Comparison of ENCODE assay signal across 20 cellular contexts in the genomic region with DNA sequence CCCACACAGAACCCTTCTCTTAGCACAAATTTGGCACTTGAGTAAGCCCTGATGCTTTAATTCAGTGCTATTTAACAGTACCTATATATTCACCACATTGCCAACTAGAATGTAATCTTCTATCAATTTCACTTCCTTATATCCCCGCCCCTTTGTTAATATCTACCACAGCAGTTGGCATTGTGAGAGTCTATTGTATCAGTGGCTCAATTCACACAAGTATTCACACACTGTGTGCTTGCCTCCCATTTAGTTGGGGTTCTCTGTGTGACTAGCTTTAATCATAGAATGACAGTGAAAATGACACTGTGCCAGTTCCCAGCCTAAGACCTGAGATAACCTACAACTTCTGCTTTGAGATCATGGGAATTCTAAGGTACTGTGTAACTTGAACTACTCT.
"Had no signal": no experiment of that assay in that cellular context is flagged by ENCODE, and none has a peak within 500 bp of the region (broad histone marks: within the 10 kb centered on the region; RNA-seq: fewer than 3 reads in every experiment).

No MANE protein-coding gene starts in this region.

- H3K4me3 ChIP-seq: esophagus muscularis mucosa, gastrocnemius medialis, heart right ventricle, psoas muscle, sigmoid colon, skin epidermis, tibial artery, upper lobe of left lung, uterus had no signal

- DNase-seq: effector memory CD8-positive, alpha-beta T cell; gastrocnemius medialis; heart right ventricle; hypothalamus; kidney glomerular epithelial cell; mammary epithelial cell; naive thymus-derived CD4-positive, alpha-beta T cell; nephron progenitor cell; psoas muscle; retina; sigmoid colon; stimulated activated CD4-positive, alpha-beta T cell treated with anti-CD3 and anti-CD28 coated beads, Interleukin-12 subunit alpha, Interleukin-12 subunit beta, amount 100 ng/mL, for 4 hours; stimulated activated naive CD8-positive, alpha-beta T cell treated with anti-CD3 and anti-CD28 coated beads, Interleukin-15, Interleukin-2, amounts not matched to agents 100 U/mL and 50 U/mL, for 24 hours; tibial artery; upper lobe of left lung; uterus had no signal

- FAIRE-seq: islet of Langerhans had no signal

- ATAC-seq: effector memory CD8-positive, alpha-beta T cell; gastrocnemius medialis; naive thymus-derived CD4-positive, alpha-beta T cell; stimulated activated naive CD8-positive, alpha-beta T cell treated with anti-CD3 and anti-CD28 coated beads, Interleukin-15, Interleukin-2, amounts not matched to agents 100 U/mL and 50 U/mL, for 24 hours had no signal

- H3K36me3 ChIP-seq: esophagus muscularis mucosa, gastrocnemius medialis, heart right ventricle, sigmoid colon, tibial artery, upper lobe of left lung, uterus had no signal

- H3K27ac ChIP-seq: epithelial cell of prostate, esophagus muscularis mucosa, gastrocnemius medialis, psoas muscle, sigmoid colon, skin epidermis, tibial artery, upper lobe of left lung, uterus had no signal

- H3K27me3 ChIP-seq: esophagus muscularis mucosa, gastrocnemius medialis, heart right ventricle, sigmoid colon, tibial artery, upper lobe of left lung, uterus had no signal

- H3K9me3 ChIP-seq: esophagus muscularis mucosa, gastrocnemius medialis, heart right ventricle, psoas muscle, sigmoid colon, tibial artery, upper lobe of left lung, uterus had no signal

- H3K4me1 ChIP-seq: psoas muscle, sigmoid colon, tibial artery, uterus had no signal
